2 cellular contexts compared by ENCODE assay signal in genomic region chr20:48458003-48458377, GRCh38.
A peak's percentile ranks its signal among the peaks of the same experiment; 100 is the strongest.
TF ChIP-seq lines count a peak whose summit lies in the region.

No MANE protein-coding gene starts in this region.

TF ChIP-seq in A549, 52 proteins besides CTCF, POLR2A, EP300 and RAD21:
- TF ChIP-seq KDM1A (IDR thresholded peaks at IDR 0.05; ENCODE audit: low read depth): no peak
- no peak for TF ChIP-seq ESRRA (IDR thresholded peaks at IDR 0.05; ENCODE audit: borderline replicate concordance, low read length)
- TF ChIP-seq GATA3 (IDR thresholded peaks at IDR 0.05; ENCODE audit: borderline replicate concordance): no peak
- no peak for TF ChIP-seq MYC (IDR thresholded peaks at IDR 0.05; ENCODE audit: borderline replicate concordance, low read length)
- TF ChIP-seq MAFK (IDR thresholded peaks at IDR 0.05; ENCODE audit: partially characterized antibody): peak; percentile 57

TF ChIP-seq in H1, 55 proteins besides CTCF, POLR2A, EP300 and RAD21:
- no peak for TF ChIP-seq JUND (IDR thresholded peaks at IDR 0.05; ENCODE audit: low read length)
- no peak for TF ChIP-seq SIRT6 (IDR thresholded peaks at IDR 0.05; ENCODE audit: low read length)
- peak; percentile 40; the same call in 1 of the 2 replicates for TF ChIP-seq MAFK (IDR thresholded peaks at IDR 0.05; ENCODE audit: low read depth, low read length)
- TF ChIP-seq TAF7 (optimal IDR thresholded peaks at IDR 0.05; ENCODE audit: borderline replicate concordance, low read depth, low read length): no peak
- no peak for TF ChIP-seq EZH2 (IDR thresholded peaks at IDR 0.05; ENCODE audit: low read depth, low read length, severe bottlenecking)
- TF ChIP-seq KDM5A (IDR thresholded peaks at IDR 0.05; ENCODE audit: low read length): no peak
